In genomic region chrX:63581906-63582305, GRCh38 we compare ENCODE assay signal across 28 cellular contexts.
"Had no signal": no experiment of that assay in that cellular context is flagged by ENCODE, and none has a peak within 500 bp of the region (broad histone marks: within the 10 kb centered on the region; RNA-seq: fewer than 3 reads in every experiment).

No MANE protein-coding gene starts in this region.

- H3K36me3 ChIP-seq: adrenal gland, esophagus muscularis mucosa, gastrocnemius medialis, heart left ventricle had no signal

- ATAC-seq: activated CD8-positive, alpha-beta T cell treated with anti-CD3 and anti-CD28 coated beads for 36 hours; activated naive CD8-positive, alpha-beta T cell treated with anti-CD3 and anti-CD28 coated beads, Interleukin-2, amount 50 U/mL, for 24 hours; body of pancreas; effector memory CD8-positive, alpha-beta T cell; foreskin keratinocyte; gastrocnemius medialis; heart left ventricle; T-helper 17 cell had no signal

- H3K9me3 ChIP-seq: adrenal gland, body of pancreas, esophagus muscularis mucosa, gastrocnemius medialis, heart left ventricle had no signal

- H3K4me3 ChIP-seq: adrenal gland, body of pancreas, esophagus muscularis mucosa, gastrocnemius medialis, heart left ventricle had no signal

- H3K4me1 ChIP-seq: adrenal gland, body of pancreas, esophagus muscularis mucosa, foreskin keratinocyte, gastrocnemius medialis, heart left ventricle had no signal

- H3K27me3 ChIP-seq: body of pancreas, esophagus muscularis mucosa, foreskin keratinocyte, gastrocnemius medialis, heart left ventricle had no signal

- DNase-seq: activated CD4-positive, alpha-beta T cell treated with anti-CD3 and anti-CD28 coated beads for 1 hour; activated CD4-positive, alpha-beta T cell treated with anti-CD3 and anti-CD28 coated beads for 48 hours; activated CD4-positive, alpha-beta T cell treated with anti-CD3 and anti-CD28 coated beads, Interleukin-2, amount 50 U/mL, for 1 hour; activated CD4-positive, alpha-beta T cell treated with anti-CD3 and anti-CD28 coated beads, Interleukin-2, amount 50 U/mL, for 48 hours; activated CD8-positive, alpha-beta memory T cell treated with anti-CD3 and anti-CD28 coated beads for 24 hours; activated CD8-positive, alpha-beta T cell treated with anti-CD3 and anti-CD28 coated beads for 36 hours; activated effector memory CD4-positive, alpha-beta T cell treated with anti-CD3 and anti-CD28 coated beads, Interleukin-2, amount 50 U/mL, for 16 hours; activated naive CD4-positive, alpha-beta T cell treated with anti-CD3 and anti-CD28 coated beads for 36 hours; activated naive CD8-positive, alpha-beta T cell treated with anti-CD3 and anti-CD28 coated beads for 36 hours; activated naive CD8-positive, alpha-beta T cell treated with anti-CD3 and anti-CD28 coated beads, Interleukin-2, amount 50 U/mL, for 24 hours; activated T-cell treated with anti-CD3 and anti-CD28 coated beads, Interleukin-2, amount 50 U/mL, for 48 hours; adrenal gland; amygdala; aorta; body of pancreas; caudate nucleus; cortex of kidney; dermis blood vessel endothelial cell; effector CD4-positive, alpha-beta T cell; effector memory CD8-positive, alpha-beta T cell; erythroblast; foreskin keratinocyte; gastrocnemius medialis; glutamatergic neuron; heart left ventricle; T-helper 1 cell; T-helper 17 cell had no signal

- H3K27ac ChIP-seq: adrenal gland, body of pancreas, esophagus muscularis mucosa, foreskin keratinocyte, gastrocnemius medialis, heart left ventricle had no signal
